1 cellular context compared by ENCODE assay signal in the genomic region with DNA sequence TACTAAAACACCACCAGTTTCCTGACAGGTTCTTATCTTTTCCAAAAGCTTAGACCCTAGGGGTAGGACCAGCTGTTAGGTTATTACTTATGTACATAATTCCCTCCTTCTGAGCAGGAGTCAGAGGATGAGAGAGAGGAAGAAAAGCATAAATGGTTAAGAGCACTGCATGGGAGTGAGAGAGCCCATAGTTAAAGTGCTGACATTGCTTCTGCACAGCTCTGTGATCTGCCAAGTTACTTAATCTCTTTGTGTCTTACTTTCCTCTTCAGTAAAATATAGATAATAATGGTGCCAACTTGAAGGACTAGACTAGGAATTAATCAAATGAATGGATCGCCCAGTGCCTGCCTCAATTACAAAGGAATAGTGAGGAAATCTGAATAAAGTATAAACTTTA.
TF ChIP-seq lines count a peak whose summit lies in the region.

No MANE protein-coding gene starts in this region.

TF ChIP-seq in GM23338, 12 proteins besides CTCF, POLR2A, EP300 and RAD21 (continued from another document):
- TF ChIP-seq, protein P1, sequence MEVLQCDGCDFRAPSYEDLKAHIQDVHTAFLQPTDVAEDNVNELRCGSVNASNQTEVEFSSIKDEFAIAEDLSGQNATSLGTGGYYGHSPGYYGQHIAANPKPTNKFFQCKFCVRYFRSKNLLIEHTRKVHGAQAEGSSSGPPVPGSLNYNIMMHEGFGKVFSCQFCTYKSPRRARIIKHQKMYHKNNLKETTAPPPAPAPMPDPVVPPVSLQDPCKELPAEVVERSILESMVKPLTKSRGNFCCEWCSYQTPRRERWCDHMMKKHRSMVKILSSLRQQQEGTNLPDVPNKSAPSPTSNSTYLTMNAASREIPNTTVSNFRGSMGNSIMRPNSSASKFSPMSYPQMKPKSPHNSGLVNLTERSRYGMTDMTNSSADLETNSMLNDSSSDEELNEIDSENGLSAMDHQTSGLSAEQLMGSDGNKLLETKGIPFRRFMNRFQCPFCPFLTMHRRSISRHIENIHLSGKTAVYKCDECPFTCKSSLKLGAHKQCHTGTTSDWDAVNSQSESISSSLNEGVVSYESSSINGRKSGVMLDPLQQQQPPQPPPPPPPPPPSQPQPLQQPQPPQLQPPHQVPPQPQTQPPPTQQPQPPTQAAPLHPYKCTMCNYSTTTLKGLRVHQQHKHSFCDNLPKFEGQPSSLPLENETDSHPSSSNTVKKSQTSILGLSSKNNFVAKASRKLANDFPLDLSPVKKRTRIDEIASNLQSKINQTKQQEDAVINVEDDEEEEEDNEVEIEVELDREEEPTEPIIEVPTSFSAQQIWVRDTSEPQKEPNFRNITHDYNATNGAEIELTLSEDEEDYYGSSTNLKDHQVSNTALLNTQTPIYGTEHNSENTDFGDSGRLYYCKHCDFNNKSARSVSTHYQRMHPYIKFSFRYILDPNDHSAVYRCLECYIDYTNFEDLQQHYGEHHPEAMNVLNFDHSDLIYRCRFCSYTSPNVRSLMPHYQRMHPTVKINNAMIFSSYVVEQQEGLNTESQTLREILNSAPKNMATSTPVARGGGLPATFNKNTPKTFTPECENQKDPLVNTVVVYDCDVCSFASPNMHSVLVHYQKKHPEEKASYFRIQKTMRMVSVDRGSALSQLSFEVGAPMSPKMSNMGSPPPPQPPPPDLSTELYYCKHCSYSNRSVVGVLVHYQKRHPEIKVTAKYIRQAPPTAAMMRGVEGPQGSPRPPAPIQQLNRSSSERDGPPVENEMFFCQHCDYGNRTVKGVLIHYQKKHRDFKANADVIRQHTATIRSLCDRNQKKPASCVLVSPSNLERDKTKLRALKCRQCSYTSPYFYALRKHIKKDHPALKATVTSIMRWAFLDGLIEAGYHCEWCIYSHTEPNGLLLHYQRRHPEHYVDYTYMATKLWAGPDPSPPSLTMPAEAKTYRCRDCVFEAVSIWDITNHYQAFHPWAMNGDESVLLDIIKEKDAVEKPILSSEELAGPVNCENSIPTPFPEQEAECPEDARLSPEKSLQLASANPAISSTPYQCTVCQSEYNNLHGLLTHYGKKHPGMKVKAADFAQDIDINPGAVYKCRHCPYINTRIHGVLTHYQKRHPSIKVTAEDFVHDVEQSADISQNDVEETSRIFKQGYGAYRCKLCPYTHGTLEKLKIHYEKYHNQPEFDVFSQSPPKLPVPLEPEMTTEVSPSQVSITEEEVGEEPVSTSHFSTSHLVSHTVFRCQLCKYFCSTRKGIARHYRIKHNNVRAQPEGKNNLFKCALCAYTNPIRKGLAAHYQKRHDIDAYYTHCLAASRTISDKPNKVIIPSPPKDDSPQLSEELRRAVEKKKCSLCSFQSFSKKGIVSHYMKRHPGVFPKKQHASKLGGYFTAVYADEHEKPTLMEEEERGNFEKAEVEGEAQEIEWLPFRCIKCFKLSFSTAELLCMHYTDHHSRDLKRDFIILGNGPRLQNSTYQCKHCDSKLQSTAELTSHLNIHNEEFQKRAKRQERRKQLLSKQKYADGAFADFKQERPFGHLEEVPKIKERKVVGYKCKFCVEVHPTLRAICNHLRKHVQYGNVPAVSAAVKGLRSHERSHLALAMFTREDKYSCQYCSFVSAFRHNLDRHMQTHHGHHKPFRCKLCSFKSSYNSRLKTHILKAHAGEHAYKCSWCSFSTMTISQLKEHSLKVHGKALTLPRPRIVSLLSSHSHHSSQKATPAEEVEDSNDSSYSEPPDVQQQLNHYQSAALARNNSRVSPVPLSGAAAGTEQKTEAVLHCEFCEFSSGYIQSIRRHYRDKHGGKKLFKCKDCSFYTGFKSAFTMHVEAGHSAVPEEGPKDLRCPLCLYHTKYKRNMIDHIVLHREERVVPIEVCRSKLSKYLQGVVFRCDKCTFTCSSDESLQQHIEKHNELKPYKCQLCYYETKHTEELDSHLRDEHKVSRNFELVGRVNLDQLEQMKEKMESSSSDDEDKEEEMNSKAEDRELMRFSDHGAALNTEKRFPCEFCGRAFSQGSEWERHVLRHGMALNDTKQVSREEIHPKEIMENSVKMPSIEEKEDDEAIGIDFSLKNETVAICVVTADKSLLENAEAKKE (CRISPR knock-in tag; IDR thresholded peaks at IDR 0.05): no peak
- TF ChIP-seq JUNB (IDR thresholded peaks at IDR 0.05; ENCODE audit: unreplicated experiment) (no peak), NANOG (IDR thresholded peaks at IDR 0.05; ENCODE audit: borderline replicate concordance) (no peak), EZH2phosphoT487 (IDR thresholded peaks at IDR 0.05; ENCODE audit: unreplicated experiment) (no peak), POLR2AphosphoS5 (IDR thresholded peaks at IDR 0.05; ENCODE audit: low read depth) (no peak), EZH2 (IDR thresholded peaks at IDR 0.05; ENCODE audit: low read depth, unreplicated experiment) (no peak), CREB1 (CRISPR knock-in tag; IDR thresholded peaks at IDR 0.05; ENCODE audit: low read depth) (no peak)
